ENCODE assay signal across 9 cellular contexts in the genomic region with DNA sequence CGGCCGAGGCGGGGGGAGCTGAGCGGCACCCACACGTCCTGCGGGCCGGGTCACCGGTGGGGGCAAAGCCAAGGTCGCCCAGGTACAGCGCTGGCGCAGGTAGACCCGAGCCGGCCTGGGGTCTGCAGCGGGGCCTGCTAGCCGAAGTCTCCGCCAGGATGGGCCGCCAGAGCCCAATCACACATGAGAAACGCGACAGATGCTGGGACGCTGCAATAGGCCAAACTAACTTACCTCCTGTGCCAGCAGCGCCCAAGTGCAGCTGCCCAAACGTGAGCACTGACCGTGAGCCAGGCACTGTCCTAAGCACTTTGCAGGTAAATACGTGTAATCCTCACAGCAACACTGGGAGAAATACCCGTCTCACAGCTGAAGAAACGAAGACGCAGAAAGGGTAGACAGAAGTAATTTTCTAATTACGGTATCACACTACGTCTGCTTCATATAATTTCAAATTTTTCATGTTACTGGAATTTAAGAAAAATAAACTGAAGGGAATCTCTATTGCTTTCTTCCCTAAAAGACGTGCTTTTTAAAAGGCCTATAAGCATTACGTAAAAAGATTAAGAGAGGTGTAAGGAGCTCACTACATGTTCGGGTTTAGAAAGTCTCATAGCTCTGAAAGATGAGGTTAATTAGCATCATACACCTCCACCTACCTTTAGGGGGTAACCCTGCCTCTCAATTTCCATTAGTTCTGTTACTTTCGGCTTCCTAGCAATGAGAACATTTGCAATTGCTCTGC. TPM values are rescaled to one million over a fixed set of nuclear protein-coding genes. Genes with fewer than 3 reads are reported as not detected.
DNase-seq lines count a peak whose midpoint lies in the region; ATAC-seq lines count a peak whose summit lies in the region.
"Had no signal": no experiment of that assay in that cellular context is flagged by ENCODE, and none has a peak within 500 bp of the region (broad histone marks: within the 10 kb centered on the region; RNA-seq: fewer than 3 reads in every experiment).

No MANE protein-coding gene starts in this region.

- no peaks in the 10 kb centered on the region for H3K36me3 Mint-ChIP-seq in activated naive CD4-positive, alpha-beta T cell treated with anti-CD3 and anti-CD28 coated beads, Interleukin-2, amount 10 ng/mL, durations not matched to agents 7 days and 5 days
- peaks cover 2% of the 10 kb centered on the region for H3K36me3 Mint-ChIP-seq in activated T-helper 1 cell treated with anti-CD3 and anti-CD28 coated beads, Interleukin-12 subunit alpha, Interleukin-12 subunit beta, Interleukin-2, Interleukin-4 antibody, amounts not matched to agents 30 ng/mL and 10 ng/mL and 1 ng/mL, durations not matched to agents 14 hours and 24 hours and 36 hours (ENCODE audit: low read depth)
- H3K36me3 Mint-ChIP-seq: activated naive CD4-positive, alpha-beta T cell treated with anti-CD3 and anti-CD28 coated beads, Interleukin-2, amount 50 U/mL, for 72 hours had no signal

- H3K9me3 ChIP-seq in stomach smooth muscle (ENCODE audit: control insufficient read depth in 2 of 2, low read length in 2 of 2): no peaks in the 10 kb centered on the region

- peak overlapping the region; percentile 58 for H3K4me3 Mint-ChIP-seq in activated naive CD4-positive, alpha-beta T cell treated with anti-CD3 and anti-CD28 coated beads, Interleukin-2, amount 10 ng/mL, durations not matched to agents 7 days and 5 days
- H3K4me3 Mint-ChIP-seq in activated T-helper 1 cell treated with anti-CD3 and anti-CD28 coated beads, Interleukin-12 subunit alpha, Interleukin-12 subunit beta, Interleukin-2, Interleukin-4 antibody, amounts not matched to agents 30 ng/mL and 10 ng/mL and 1 ng/mL, durations not matched to agents 14 hours and 24 hours and 36 hours: peak overlapping the region; percentile 74

- H3K36me3 ChIP-seq in stomach smooth muscle (ENCODE audit: control insufficient read depth in 2 of 2, insufficient read depth in 2 of 2, low read length in 2 of 2): no peaks in the 10 kb centered on the region

- H3K9me3 Mint-ChIP-seq in activated naive CD4-positive, alpha-beta T cell treated with anti-CD3 and anti-CD28 coated beads, Interleukin-2, amount 10 ng/mL, durations not matched to agents 7 days and 5 days: no peaks in the 10 kb centered on the region
- no peaks in the 10 kb centered on the region for H3K9me3 Mint-ChIP-seq in activated T-helper 1 cell treated with anti-CD3 and anti-CD28 coated beads, Interleukin-12 subunit alpha, Interleukin-12 subunit beta, Interleukin-2, Interleukin-4 antibody, amounts not matched to agents 30 ng/mL and 10 ng/mL and 1 ng/mL, durations not matched to agents 14 hours and 24 hours and 36 hours
- H3K9me3 Mint-ChIP-seq: activated naive CD4-positive, alpha-beta T cell treated with anti-CD3 and anti-CD28 coated beads, Interleukin-2, amount 50 U/mL, for 72 hours had no signal

- peaks cover 46% of the 10 kb centered on the region for H3K27me3 Mint-ChIP-seq in activated naive CD4-positive, alpha-beta T cell treated with anti-CD3 and anti-CD28 coated beads, Interleukin-2, amount 10 ng/mL, durations not matched to agents 7 days and 5 days
- H3K27me3 Mint-ChIP-seq in activated T-helper 1 cell treated with anti-CD3 and anti-CD28 coated beads, Interleukin-12 subunit alpha, Interleukin-12 subunit beta, Interleukin-2, Interleukin-4 antibody, amounts not matched to agents 30 ng/mL and 10 ng/mL and 1 ng/mL, durations not matched to agents 14 hours and 24 hours and 36 hours (ENCODE audit: insufficient read depth): peaks cover 29% of the 10 kb centered on the region

- peak overlapping the region in 1 of 2 donors; percentile 71 for H3K9ac ChIP-seq in stomach smooth muscle (ENCODE audit: low read length in 2 of 2)

- CTCF ChIA-PET in activated naive CD4-positive, alpha-beta T cell treated with anti-CD3 and anti-CD28 coated beads, Interleukin-2, amount 10 ng/mL, durations not matched to agents 7 days and 5 days (lab: Charles Lee): interaction anchor here (1.5 kb wide), 1 partner anchor 67 kb away, joined by 5 read pairs; no protein-coding TSS in a partner anchor

- intact Hi-C loops in activated T-helper 1 cell treated with anti-CD3 and anti-CD28 coated beads, Interleukin-12 subunit alpha, Interleukin-12 subunit beta, Interleukin-2, Interleukin-4 antibody, amounts not matched to agents 30 ng/mL and 10 ng/mL and 1 ng/mL, durations not matched to agents 14 hours and 24 hours and 36 hours (cut with micrococcal nuclease): loop anchor here (10.0 kb wide), 1 partner anchor 134 kb away; no protein-coding TSS in a partner anchor

- ATAC-seq in GM21360 (IDR thresholded peaks at IDR 0.05; ENCODE audit: unreplicated experiment) (no peak), GM19395 (IDR thresholded peaks at IDR 0.05; ENCODE audit: unreplicated experiment) (no peak), GM21717 (IDR thresholded peaks at IDR 0.05; ENCODE audit: unreplicated experiment) (no peak)

- no peak for DNase-seq in activated naive CD4-positive, alpha-beta T cell treated with anti-CD3 and anti-CD28 coated beads, Interleukin-2, amount 10 ng/mL, durations not matched to agents 7 days and 5 days
- DNase-seq in activated naive CD4-positive, alpha-beta T cell treated with anti-CD3 and anti-CD28 coated beads, Interleukin-2, amount 50 U/mL, for 16 hours: no peak
- DNase-seq in activated T-helper 1 cell treated with anti-CD3 and anti-CD28 coated beads, Interleukin-12 subunit alpha, Interleukin-12 subunit beta, Interleukin-2, Interleukin-4 antibody, amounts not matched to agents 30 ng/mL and 10 ng/mL and 1 ng/mL, durations not matched to agents 14 hours and 24 hours and 36 hours (ENCODE audit: low spot score): no peak
- DNase-seq in iPS-NIHi11 (ENCODE audit: low spot score): peak; percentile 54

- H3K4me3 ChIP-seq in stomach smooth muscle (ENCODE audit: low read length in 2 of 2): peak overlapping the region in 1 of 2 donors; percentile 64

- H3K27ac ChIP-seq in stomach smooth muscle (ENCODE audit: low read length): peak overlapping the region; percentile 47

- no peaks in the 10 kb centered on the region for H3K27me3 ChIP-seq in stomach smooth muscle (ENCODE audit: control insufficient read depth in 1 of 2, insufficient read depth in 2 of 2, low read length in 2 of 2)

- H3K4me1 Mint-ChIP-seq in activated naive CD4-positive, alpha-beta T cell treated with anti-CD3 and anti-CD28 coated beads, Interleukin-2, amount 10 ng/mL, durations not matched to agents 7 days and 5 days: peaks cover 12% of the 10 kb centered on the region
- peaks cover 8% of the 10 kb centered on the region for H3K4me1 Mint-ChIP-seq in activated T-helper 1 cell treated with anti-CD3 and anti-CD28 coated beads, Interleukin-12 subunit alpha, Interleukin-12 subunit beta, Interleukin-2, Interleukin-4 antibody, amounts not matched to agents 30 ng/mL and 10 ng/mL and 1 ng/mL, durations not matched to agents 14 hours and 24 hours and 36 hours (ENCODE audit: low read depth)

- H3K27ac Mint-ChIP-seq in activated naive CD4-positive, alpha-beta T cell treated with anti-CD3 and anti-CD28 coated beads, Interleukin-2, amount 10 ng/mL, durations not matched to agents 7 days and 5 days: no peak overlapping the region
- peak overlapping the region; percentile 13 for H3K27ac Mint-ChIP-seq in activated T-helper 1 cell treated with anti-CD3 and anti-CD28 coated beads, Interleukin-12 subunit alpha, Interleukin-12 subunit beta, Interleukin-2, Interleukin-4 antibody, amounts not matched to agents 30 ng/mL and 10 ng/mL and 1 ng/mL, durations not matched to agents 14 hours and 24 hours and 36 hours
- H3K27ac Mint-ChIP-seq: activated naive CD4-positive, alpha-beta T cell treated with anti-CD3 and anti-CD28 coated beads, Interleukin-2, amount 50 U/mL, for 72 hours had no signal

- no peaks in the 10 kb centered on the region for H3K4me1 ChIP-seq in stomach smooth muscle (ENCODE audit: control insufficient read depth, insufficient read depth, low read length)

RNA-seq across cellular contexts. Expression of gene PLAGL1, which starts 0.6 kb away (rescaled TPM):
- 13.6 and 14.5 TPM in 2 replicates for total RNA-seq in activated T-helper 1 cell treated with anti-CD3 and anti-CD28 coated beads, Interleukin-12 subunit alpha, Interleukin-12 subunit beta, Interleukin-2, Interleukin-4 antibody, amounts not matched to agents 30 ng/mL and 10 ng/mL and 1 ng/mL, durations not matched to agents 14 hours and 24 hours and 36 hours
